21 cellular contexts compared by ENCODE assay signal in genomic region chr9:3997492-3997891, GRCh38.
DNase-seq lines count a peak whose midpoint lies in the region; ATAC-seq, FAIRE-seq and TF ChIP-seq lines count a peak whose summit lies in the region.
"Had no signal": no experiment of that assay in that cellular context is flagged by ENCODE, and none has a peak within 500 bp of the region (broad histone marks: within the 10 kb centered on the region; RNA-seq: fewer than 3 reads in every experiment).

No MANE protein-coding gene starts in this region.

- H3K4me1 ChIP-seq in A549 (no peaks in the 10 kb centered on the region), IMR-90 (ENCODE audit: control insufficient read depth, insufficient read depth, low read length) (no peaks in the 10 kb centered on the region), Caco-2 (no peaks in the 10 kb centered on the region)
- H3K4me1 ChIP-seq: BE2C had no signal

- in situ Hi-C loops in IMR-90 (cut with MboI; ENCODE audit: low sequenced_read_pairs): no loop called here

- H2AFZ ChIP-seq in IMR-90 (replicated peaks; ENCODE audit: low read length, poor library complexity): no peak overlapping the region
- H2AFZ ChIP-seq: GM23248 had no signal

- 0 out of 4 replicates have a peak, but pooled peaks cover 0 to 11% of the 10 kb centered on the region in 2 experiments for H3K79me1 ChIP-seq in IMR-90 (ENCODE audit: low read depth in 1 of 2, low read length in 2 of 2)

- H3K18ac ChIP-seq in IMR-90 (ENCODE audit: low read depth, low read length): no peak overlapping the region

- H4K8ac ChIP-seq in IMR-90 (ENCODE audit: low read depth in 2 of 2, low read length in 2 of 2): no peak overlapping the region

- dilution Hi-C loops in IMR-90 (cut with HindIII; ENCODE audit: low sequenced_read_pairs, unreplicated experiment): no loop called here

- no peak overlapping the region for H3K23ac ChIP-seq in IMR-90 (ENCODE audit: low read depth, low read length)

- H2BK20ac ChIP-seq in IMR-90 (ENCODE audit: low read depth, low read length): no peak overlapping the region

- H3K4me1 Mint-ChIP-seq in MCF 10A (ENCODE audit: insufficient read depth, unreplicated experiment): no peaks in the 10 kb centered on the region
- H3K4me1 Mint-ChIP-seq in Caco-2 (ENCODE audit: low read depth, unreplicated experiment): no peaks in the 10 kb centered on the region
- H3K4me1 Mint-ChIP-seq: CD14-positive monocyte; CD8-positive, alpha-beta memory T cell had no signal

- no peaks in the 10 kb centered on the region for H3K36me3 Mint-ChIP-seq in MCF 10A (ENCODE audit: insufficient read depth, unreplicated experiment)
- H3K36me3 Mint-ChIP-seq in Caco-2 (ENCODE audit: insufficient read depth, unreplicated experiment): peaks cover 6% of the 10 kb centered on the region
- H3K36me3 Mint-ChIP-seq: CD14-positive monocyte had no signal

- ATAC-seq in A549: no peak
- ATAC-seq in IMR-90 (ENCODE audit: low read depth): no peak
- ATAC-seq in HG02885 (IDR thresholded peaks at IDR 0.05; ENCODE audit: poor library complexity, unreplicated experiment): no peak

- H3K4me2 ChIP-seq in A549 (no peak overlapping the region), IMR-90 (ENCODE audit: low read depth, low read length) (no peak overlapping the region)
- H3K4me2 ChIP-seq: BLaER1 treated with 17β-estradiol and CSF1 and Interleukin-3, amounts not matched to agents 10 nM and 100 nM had no signal

- H4K20me1 ChIP-seq in IMR-90 (ENCODE audit: insufficient read depth, low read length): no peaks in the 10 kb centered on the region
- H4K20me1 ChIP-seq: BLaER1 treated with 17β-estradiol and CSF1 and Interleukin-3, amounts not matched to agents 10 nM and 100 nM had no signal

- H3K27ac ChIP-seq in A549 (no peak overlapping the region), IMR-90 (ENCODE audit: insufficient read depth, low read length) (no peak overlapping the region)
- H3K27ac ChIP-seq: BLaER1 treated with 17β-estradiol and CSF1 and Interleukin-3, amounts not matched to agents 10 nM and 100 nM; GM23248 had no signal

- H3K27ac Mint-ChIP-seq in MCF 10A (ENCODE audit: low read depth, unreplicated experiment) (no peak overlapping the region), Caco-2 (ENCODE audit: unreplicated experiment) (no peak overlapping the region)
- H3K27ac Mint-ChIP-seq: CD14-positive monocyte; CD4-positive, alpha-beta T cell; CD8-positive, alpha-beta memory T cell had no signal

- no peak overlapping the region for H3K4ac ChIP-seq in IMR-90 (ENCODE audit: low read depth, low read length)

- no peak overlapping the region for H3K4me3 ChIP-seq in A549
- H3K4me3 ChIP-seq in IMR-90 (ENCODE audit: insufficient read depth, low read depth, low read length): no peak overlapping the region
- no peak overlapping the region for H3K4me3 ChIP-seq in Caco-2 (ENCODE audit: low read depth, low read length)
- H3K4me3 ChIP-seq: BLaER1 treated with 17β-estradiol and CSF1 and Interleukin-3, amounts not matched to agents 10 nM and 100 nM; GM23248 had no signal

- WGBS in A549 (ENCODE audit: missing lambda C conversion rate): 82% methylated on average over 2 of the region's 2 CpGs
- no CpG with 5 or more reads among the region's 2 CpGs for WGBS in IMR-90 (ENCODE audit: extremely low coverage in 2 of 2, insufficient read length in 1 of 2), 2 experiments

- H3K36me3 ChIP-seq in IMR-90 (ENCODE audit: control insufficient read depth, insufficient read depth, low read length) (no peaks in the 10 kb centered on the region), Caco-2 (ENCODE audit: control insufficient read depth, insufficient read depth, low read length) (no peaks in the 10 kb centered on the region)
- H3K36me3 ChIP-seq: BE2C; BLaER1 treated with 17β-estradiol and CSF1 and Interleukin-3, amounts not matched to agents 10 nM and 100 nM had no signal

- no peak overlapping the region for H4K91ac ChIP-seq in IMR-90 (ENCODE audit: insufficient read depth, low read depth, low read length)

- H4K5ac ChIP-seq in IMR-90 (ENCODE audit: low read depth, low read length): no peak overlapping the region

- FAIRE-seq in A549 (lab: Jason Lieb, UNC) (no peak), endometrium (lab: Jason Lieb, UNC) (peak; percentile 12)
- FAIRE-seq: GM12892, H1 had no signal

- no peak overlapping the region for H3K56ac ChIP-seq in IMR-90 (ENCODE audit: extremely low read depth, insufficient read depth, low read length)

- H3K27me3 ChIP-seq in IMR-90 (ENCODE audit: control insufficient read depth, insufficient read depth, low read length) (no peaks in the 10 kb centered on the region), Caco-2 (replicated peaks; ENCODE audit: control insufficient read depth, insufficient read depth, low read length) (no peaks in the 10 kb centered on the region)
- H3K27me3 ChIP-seq: BE2C; BLaER1 treated with 17β-estradiol and CSF1 and Interleukin-3, amounts not matched to agents 10 nM and 100 nM had no signal

- H2AK5ac ChIP-seq in IMR-90 (ENCODE audit: low read depth, low read length): no peak overlapping the region

- CTCF ChIA-PET in A549 (lab: Yijun Ruan, JAX) (no interaction called here), IMR-90 (lab: Yijun Ruan, JAX) (interaction anchor here (0.5 kb wide), 1 partner anchor 1603 kb away, joined by 7 read pairs; no protein-coding TSS in a partner anchor), MCF 10A (lab: Yijun Ruan, JAX) (no interaction called here), Caco-2 (lab: Charles Lee) (no interaction called here)

- no peak overlapping the region for H3K9ac ChIP-seq in IMR-90 (ENCODE audit: low read depth, low read length)
- H3K9ac ChIP-seq: BLaER1 treated with 17β-estradiol and CSF1 and Interleukin-3, amounts not matched to agents 10 nM and 100 nM; GM23248 had no signal

- H3K4me3 Mint-ChIP-seq in MCF 10A (ENCODE audit: unreplicated experiment) (no peak overlapping the region), Caco-2 (ENCODE audit: unreplicated experiment) (no peak overlapping the region)
- H3K4me3 Mint-ChIP-seq: CD14-positive monocyte; CD4-positive, alpha-beta T cell; CD8-positive, alpha-beta memory T cell had no signal

- H2BK120ac ChIP-seq in IMR-90 (ENCODE audit: low read depth, low read length): no peak overlapping the region

- TF ChIP-seq RAD21 in A549 (conservative IDR thresholded peaks at IDR 0.05 in 1 of 2, IDR thresholded peaks at IDR 0.05 in 1 of 2): no peak
- no peak for TF ChIP-seq RAD21 in IMR-90 (IDR thresholded peaks at IDR 0.05; ENCODE audit: low read length)

- H3K27me3 Mint-ChIP-seq in MCF 10A (ENCODE audit: insufficient read depth, unreplicated experiment) (no peaks in the 10 kb centered on the region), Caco-2 (ENCODE audit: insufficient read depth, unreplicated experiment) (no peaks in the 10 kb centered on the region)
- H3K27me3 Mint-ChIP-seq: CD4-positive, alpha-beta T cell had no signal

- TF ChIP-seq CTCF in A549 (IDR thresholded peaks at IDR 0.05): no peak
- TF ChIP-seq CTCF in IMR-90 (conservative IDR thresholded peaks at IDR 0.05; ENCODE audit: low read depth, low read length): no peak
- TF ChIP-seq CTCF in MCF 10A (IDR thresholded peaks at IDR 0.05; ENCODE audit: unreplicated experiment): no peak
- no peak for TF ChIP-seq CTCF in Caco-2 (IDR thresholded peaks at IDR 0.05; ENCODE audit: insufficient read depth in 1 of 2, low read depth in 1 of 2, low read length in 1 of 2, severe bottlenecking in 1 of 2, unreplicated experiment in 1 of 2)

- H2AK9ac ChIP-seq in IMR-90 (replicated peaks; ENCODE audit: low read depth, low read length, poor library complexity): no peak overlapping the region

- POLR2A ChIA-PET in A549 (lab: Yijun Ruan, JAX): no interaction called here
- POLR2A ChIA-PET in IMR-90 (lab: Charles Lee; ENCODE audit: unreplicated experiment): no interaction called here
- POLR2A ChIA-PET in MCF 10A (lab: Yijun Ruan, JAX): no interaction called here
- POLR2A ChIA-PET in Caco-2 (lab: Charles Lee): no interaction called here

- no peak for TF ChIP-seq POLR2A in A549 (IDR thresholded peaks at IDR 0.05; ENCODE audit: low read length)
- no peak for TF ChIP-seq POLR2A in IMR-90 (IDR thresholded peaks at IDR 0.05; ENCODE audit: low read depth, low read length)

- no peak overlapping the region for H3K14ac ChIP-seq in IMR-90 (replicated peaks; ENCODE audit: low read depth, low read length)

- BruUV-seq in IMR-90 (replicated peaks; lab: Mats Ljungman, UMichigan) (no TSS peak), MCF 10A (replicated peaks; lab: Mats Ljungman, UMichigan) (no TSS peak), Caco-2 (replicated peaks; lab: Mats Ljungman, UMichigan) (no TSS peak)

- intact Hi-C loops in IMR-90 (cut with micrococcal nuclease): no loop called here
- intact Hi-C loops in MCF 10A (cut with micrococcal nuclease): no loop called here
- intact Hi-C loops in Caco-2 (cut with micrococcal nuclease; ENCODE audit: unreplicated experiment): no loop called here

- H3K9me3 Mint-ChIP-seq in MCF 10A (ENCODE audit: unreplicated experiment) (no peaks in the 10 kb centered on the region), Caco-2 (ENCODE audit: unreplicated experiment) (peaks cover 20% of the 10 kb centered on the region)

- H2BK15ac ChIP-seq in IMR-90 (ENCODE audit: low read depth, low read length): no peak overlapping the region

- no peak overlapping the region for H2BK5ac ChIP-seq in IMR-90 (ENCODE audit: low read depth, low read length, poor library complexity, severe bottlenecking)

- DNase-seq in A549 (ENCODE audit: low read depth in 1 of 2, low spot score in 1 of 2) (no peak), IMR-90 (no peak), MCF 10A (ENCODE audit: unreplicated experiment) (no peak), Caco-2 (no peak)
- DNase-seq: ACHN; AML-193; BE2C; Calu3; CD4-positive, alpha-beta T cell; CD8-positive, alpha-beta memory T cell; DMS53; DMS79 treated with DMSO at 0.1 percent for 48 hours; GM23248; H7; HCEC 1CT had no signal

- H3K9me1 ChIP-seq in IMR-90 (ENCODE audit: insufficient read depth, low read length): no peaks in the 10 kb centered on the region

- TF ChIP-seq EP300 in A549 (IDR thresholded peaks at IDR 0.05): no peak

- peaks cover 8% of the 10 kb centered on the region; the same call in 1 of the 3 replicates for H3K9me3 ChIP-seq in A549
- H3K9me3 ChIP-seq in IMR-90 (ENCODE audit: control insufficient read depth, insufficient read depth, low read length): no peaks in the 10 kb centered on the region
- no peaks in the 10 kb centered on the region for H3K9me3 ChIP-seq in Caco-2
- H3K9me3 ChIP-seq: BE2C had no signal

TF ChIP-seq in A549, 52 proteins besides CTCF, POLR2A, EP300 and RAD21:
- TF ChIP-seq FOSB (CRISPR knock-in tag; IDR thresholded peaks at IDR 0.05) (no peak), MAFK (IDR thresholded peaks at IDR 0.05; ENCODE audit: partially characterized antibody) (peak; percentile 55)

TF ChIP-seq in IMR-90, 13 proteins besides CTCF, POLR2A, EP300 and RAD21:
- TF ChIP-seq RCOR1 (IDR thresholded peaks at IDR 0.05; ENCODE audit: insufficient replicate concordance, low read length) (no peak), MAFK (IDR thresholded peaks at IDR 0.05; ENCODE audit: low read depth, low read length) (peak; percentile 53), NFE2L2 (IDR thresholded peaks at IDR 0.05; ENCODE audit: low read depth, low read length) (no peak)
